6 cellular contexts compared by ENCODE assay signal in the genomic region with DNA sequence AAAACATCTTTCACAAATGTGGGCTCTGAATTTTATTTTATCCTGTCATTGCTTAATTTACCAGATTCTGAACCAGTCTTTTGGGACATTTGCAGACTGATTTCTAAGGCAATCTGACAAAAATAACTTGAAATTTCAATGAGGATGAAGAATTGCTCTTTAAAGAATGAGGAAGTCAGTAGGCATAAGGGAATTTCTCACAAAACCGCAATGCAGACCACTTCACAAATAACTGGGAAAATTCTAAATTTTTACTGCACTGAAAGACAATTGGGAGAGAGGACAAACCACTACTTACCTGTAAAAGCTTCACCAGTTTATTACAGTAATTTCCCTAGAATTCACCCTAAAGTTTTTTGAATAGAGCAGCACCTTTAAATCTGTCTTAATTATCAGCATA.
"Had no signal": no experiment of that assay in that cellular context is flagged by ENCODE, and none has a peak within 500 bp of the region (broad histone marks: within the 10 kb centered on the region; RNA-seq: fewer than 3 reads in every experiment).

No MANE protein-coding gene starts in this region.

- DNase-seq: GDM1, GF-D8 had no signal

- FAIRE-seq: G401.6, GM12892, GM18507, GM19239 had no signal
